30 cellular contexts compared by ENCODE assay signal in the genomic region with DNA sequence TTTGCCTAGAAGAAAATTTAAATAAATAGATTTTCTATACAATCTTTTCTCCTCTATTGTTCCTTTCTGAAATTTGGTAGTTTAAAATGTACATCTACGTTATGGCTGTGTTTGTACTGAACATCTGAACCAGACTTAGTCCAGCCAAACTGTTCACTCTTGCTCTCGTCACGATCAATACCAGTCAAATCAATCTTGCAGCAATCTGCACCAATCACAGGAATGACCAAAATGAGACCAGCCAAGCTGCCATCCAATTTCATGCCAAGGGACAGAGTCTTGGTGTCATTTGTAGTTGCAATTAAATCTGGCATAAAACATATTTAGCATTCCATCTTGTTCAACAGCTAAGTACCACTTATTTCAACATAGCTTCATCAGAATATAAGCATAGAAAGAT.
"Had no signal": no experiment of that assay in that cellular context is flagged by ENCODE, and none has a peak within 500 bp of the region (broad histone marks: within the 10 kb centered on the region; RNA-seq: fewer than 3 reads in every experiment).

No MANE protein-coding gene starts in this region.

- H3K36me3 ChIP-seq: adrenal gland, esophagus squamous epithelium, gastrocnemius medialis, WERI-Rb-1 had no signal

- ATAC-seq: activated CD4-positive, CD25-positive, alpha-beta regulatory T cell treated with anti-CD3 and anti-CD28 coated beads, Interleukin-2, amount 50 U/mL, for 24 hours; activated CD8-positive, alpha-beta T cell treated with anti-CD3 and anti-CD28 coated beads for 36 hours; activated naive CD8-positive, alpha-beta T cell treated with anti-CD3 and anti-CD28 coated beads, Interleukin-2, amount 50 U/mL, for 24 hours; activated T-cell treated with anti-CD3 and anti-CD28 coated beads, Interleukin-2, amount 50 U/mL, for 4 hours; activated T-helper 17 cell treated with anti-CD3 and anti-CD28 coated beads, Interleukin-2, amount 50 U/mL, for 72 hours; body of pancreas; effector memory CD8-positive, alpha-beta T cell; gastrocnemius medialis; T-helper 17 cell had no signal

- DNase-seq: activated B cell treated with CpG ODN at 0.5 μM for 24 hours; activated CD4-positive, alpha-beta T cell treated with anti-CD3 and anti-CD28 coated beads for 48 hours; activated CD4-positive, alpha-beta T cell treated with anti-CD3 and anti-CD28 coated beads, Interleukin-2, amount 50 U/mL, for 1 hour; activated CD4-positive, alpha-beta T cell treated with anti-CD3 and anti-CD28 coated beads, Interleukin-2, amount 50 U/mL, for 48 hours; activated CD8-positive, alpha-beta memory T cell treated with anti-CD3 and anti-CD28 coated beads for 24 hours; activated CD8-positive, alpha-beta T cell treated with anti-CD3 and anti-CD28 coated beads for 36 hours; activated effector memory CD4-positive, alpha-beta T cell treated with Interleukin-2 at 50 U/mL for 16 hours; activated gamma-delta T cell treated with Interleukin-2 at 50 U/mL for 16 hours; activated naive CD4-positive, alpha-beta T cell treated with Interleukin-2 at 50 U/mL for 16 hours; activated naive CD8-positive, alpha-beta T cell treated with anti-CD3 and anti-CD28 coated beads for 36 hours; activated naive CD8-positive, alpha-beta T cell treated with anti-CD3 and anti-CD28 coated beads, Interleukin-2, amount 50 U/mL, for 24 hours; activated T-cell treated with anti-CD3 and anti-CD28 coated beads, Interleukin-2, amount 50 U/mL, for 4 hours; adrenal gland; amygdala; aorta; body of pancreas; caudate nucleus; cortex of kidney; dermis blood vessel endothelial cell; effector CD4-positive, alpha-beta T cell; effector memory CD8-positive, alpha-beta T cell; esophagus squamous epithelium; foreskin fibroblast; gastrocnemius medialis; T-helper 1 cell; T-helper 17 cell; T1000; WERI-Rb-1 had no signal

- H3K4me3 ChIP-seq: adrenal gland, body of pancreas, esophagus squamous epithelium, gastrocnemius medialis had no signal

- H3K4me1 ChIP-seq: adrenal gland, body of pancreas, gastrocnemius medialis had no signal

- H3K9me3 ChIP-seq: adrenal gland, body of pancreas, esophagus squamous epithelium, gastrocnemius medialis had no signal

- H3K27ac ChIP-seq: adrenal gland, body of pancreas, esophagus squamous epithelium, WERI-Rb-1 had no signal

- H3K27me3 ChIP-seq: adrenal gland, body of pancreas, esophagus squamous epithelium, gastrocnemius medialis had no signal
